ENCODE assay signal across 25 cellular contexts in genomic region chr7:80613519-80613918, GRCh38. TPM values are rescaled to one million over a fixed set of nuclear protein-coding genes. Genes with fewer than 3 reads are reported as not detected.
"Had no signal": no experiment of that assay in that cellular context is flagged by ENCODE, and none has a peak within 500 bp of the region (broad histone marks: within the 10 kb centered on the region; RNA-seq: fewer than 3 reads in every experiment).

No MANE protein-coding gene starts in this region.

- H3K27ac ChIP-seq: SJSA1 had no signal

- H3K27me3 ChIP-seq: SJSA1 had no signal

- DNase-seq: activated CD4-positive, alpha-beta T cell treated with anti-CD3 and anti-CD28 coated beads for 36 hours; activated CD8-positive, alpha-beta memory T cell treated with anti-CD3 and anti-CD28 coated beads, Interleukin-2, amount 50 U/mL, for 4 hours; activated CD8-positive, alpha-beta T cell treated with anti-CD3 and anti-CD28 coated beads for 36 hours; activated gamma-delta T cell treated with Interleukin-2 at 50 U/mL for 16 hours; activated naive CD4-positive, alpha-beta T cell treated with anti-CD3 and anti-CD28 coated beads, Interleukin-2, amount 10 ng/mL, durations not matched to agents 7 days and 5 days; activated naive CD8-positive, alpha-beta T cell treated with anti-CD3 and anti-CD28 coated beads, Interleukin-2, amount 10 ng/mL, durations not matched to agents 7 days and 5 days; activated T-cell treated with anti-CD3 and anti-CD28 coated beads, Interleukin-2, amount 50 U/mL, for 72 hours; aorta; central memory CD4-positive, alpha-beta T cell; Karpas-422; MM.1S; NCI-H1105; NCI-H1436; NCI-H1694 treated with DMSO at 0.1 percent for 48 hours; NCI-H2029 treated with DMSO at 0.1 percent for 48 hours; NCI-H524; PC-3; SHP77; T-cell; T-helper 2 cell; T1000 had no signal

- ATAC-seq: activated CD4-positive, alpha-beta T cell treated with anti-CD3 and anti-CD28 coated beads for 36 hours; activated CD8-positive, alpha-beta T cell treated with anti-CD3 and anti-CD28 coated beads for 36 hours; activated T-cell treated with anti-CD3 and anti-CD28 coated beads, Interleukin-2, amount 50 U/mL, for 72 hours; PC-3; T-cell had no signal

- FAIRE-seq: bronchial epithelial cell, TTC549 had no signal

- H3K36me3 Mint-ChIP-seq: activated naive CD4-positive, alpha-beta T cell treated with anti-CD3 and anti-CD28 coated beads, Interleukin-2, amount 10 ng/mL, durations not matched to agents 7 days and 5 days; activated naive CD8-positive, alpha-beta T cell treated with anti-CD3 and anti-CD28 coated beads, Interleukin-2, amount 10 ng/mL, durations not matched to agents 7 days and 5 days; T-cell had no signal

- H3K27ac Mint-ChIP-seq: activated CD4-positive, alpha-beta T cell treated with anti-CD3 and anti-CD28 coated beads for 36 hours; activated CD8-positive, alpha-beta T cell treated with anti-CD3 and anti-CD28 coated beads for 36 hours; activated naive CD4-positive, alpha-beta T cell treated with anti-CD3 and anti-CD28 coated beads, Interleukin-2, amount 10 ng/mL, durations not matched to agents 7 days and 5 days; activated naive CD8-positive, alpha-beta T cell treated with anti-CD3 and anti-CD28 coated beads, Interleukin-2, amount 10 ng/mL, durations not matched to agents 7 days and 5 days; activated T-cell treated with anti-CD3 and anti-CD28 coated beads, Interleukin-2, amount 50 U/mL, for 72 hours; activated T-helper 2 cell treated with anti-CD3 and anti-CD28 coated beads, Interferon-gamma antibody, Interleukin-2, Interleukin-4, amounts not matched to agents 10 μg/mL and 5 μg/mL and 100 μg/mL, durations not matched to agents 14 hours and 24 hours and 36 hours; T-cell had no signal

- H3K4me3 Mint-ChIP-seq: activated CD4-positive, alpha-beta T cell treated with anti-CD3 and anti-CD28 coated beads for 36 hours; activated CD8-positive, alpha-beta T cell treated with anti-CD3 and anti-CD28 coated beads for 36 hours; activated naive CD4-positive, alpha-beta T cell treated with anti-CD3 and anti-CD28 coated beads, Interleukin-2, amount 10 ng/mL, durations not matched to agents 7 days and 5 days; activated naive CD8-positive, alpha-beta T cell treated with anti-CD3 and anti-CD28 coated beads, Interleukin-2, amount 10 ng/mL, durations not matched to agents 7 days and 5 days; activated T-cell treated with anti-CD3 and anti-CD28 coated beads, Interleukin-2, amount 50 U/mL, for 72 hours; T-cell had no signal

- H3K36me3 ChIP-seq: SJSA1 had no signal

- H3K4me1 Mint-ChIP-seq: activated CD4-positive, alpha-beta T cell treated with anti-CD3 and anti-CD28 coated beads for 36 hours; activated naive CD4-positive, alpha-beta T cell treated with anti-CD3 and anti-CD28 coated beads, Interleukin-2, amount 10 ng/mL, durations not matched to agents 7 days and 5 days; activated naive CD8-positive, alpha-beta T cell treated with anti-CD3 and anti-CD28 coated beads, Interleukin-2, amount 10 ng/mL, durations not matched to agents 7 days and 5 days; T-cell had no signal

- H3K9me3 ChIP-seq: SJSA1 had no signal

- H3K9me3 Mint-ChIP-seq: activated CD8-positive, alpha-beta T cell treated with anti-CD3 and anti-CD28 coated beads for 36 hours; activated naive CD4-positive, alpha-beta T cell treated with anti-CD3 and anti-CD28 coated beads, Interleukin-2, amount 10 ng/mL, durations not matched to agents 7 days and 5 days; activated naive CD8-positive, alpha-beta T cell treated with anti-CD3 and anti-CD28 coated beads, Interleukin-2, amount 10 ng/mL, durations not matched to agents 7 days and 5 days; activated T-helper 2 cell treated with anti-CD3 and anti-CD28 coated beads, Interferon-gamma antibody, Interleukin-2, Interleukin-4, amounts not matched to agents 10 μg/mL and 5 μg/mL and 100 μg/mL, durations not matched to agents 14 hours and 24 hours and 36 hours had no signal

- H3K4me3 ChIP-seq: SJSA1 had no signal

- H3K27me3 Mint-ChIP-seq: activated CD4-positive, alpha-beta T cell treated with anti-CD3 and anti-CD28 coated beads for 36 hours; activated CD8-positive, alpha-beta T cell treated with anti-CD3 and anti-CD28 coated beads for 36 hours; activated naive CD4-positive, alpha-beta T cell treated with anti-CD3 and anti-CD28 coated beads, Interleukin-2, amount 10 ng/mL, durations not matched to agents 7 days and 5 days had no signal

RNA-seq across cellular contexts. Expression of gene CD36, which starts 24.9 kb away (rescaled TPM):
- total RNA-seq: activated CD4-positive, alpha-beta T cell treated with anti-CD3 and anti-CD28 coated beads for 36 hours; activated CD8-positive, alpha-beta T cell treated with anti-CD3 and anti-CD28 coated beads for 36 hours; activated T-helper 2 cell treated with anti-CD3 and anti-CD28 coated beads, Interferon-gamma antibody, Interleukin-2, Interleukin-4, amounts not matched to agents 10 μg/mL and 5 μg/mL and 100 μg/mL, durations not matched to agents 14 hours and 24 hours and 36 hours; PC-3 had no signal
